Comparison of ENCODE assay signal across 20 cellular contexts in genomic region chr5:14032944-14033343, GRCh38.
DNase-seq lines count a peak whose midpoint lies in the region; ATAC-seq, FAIRE-seq and TF ChIP-seq lines count a peak whose summit lies in the region.
"Had no signal": no experiment of that assay in that cellular context is flagged by ENCODE, and none has a peak within 500 bp of the region (broad histone marks: within the 10 kb centered on the region; RNA-seq: fewer than 3 reads in every experiment).

No MANE protein-coding gene starts in this region.

- no peak overlapping the region for H2BK120ac ChIP-seq in mesendoderm (ENCODE audit: low read depth, low read length)

- H2BK15ac ChIP-seq in mesendoderm (replicated peaks; ENCODE audit: low read depth), result no peak overlapping the region

- no peak overlapping the region for H3K56ac ChIP-seq in mesendoderm (ENCODE audit: low read length)

- H2AK5ac ChIP-seq in mesendoderm (ENCODE audit: low read length), result no peak overlapping the region

- H3K27ac Mint-ChIP-seq in astrocyte (ENCODE audit: unreplicated experiment), result peak overlapping the region; percentile 54
- H3K27ac Mint-ChIP-seq: activated T-helper 2 cell treated with anti-CD3 and anti-CD28 coated beads, Interferon-gamma antibody, Interleukin-2, Interleukin-4, amounts not matched to agents 10 μg/mL and 5 μg/mL and 100 μg/mL, durations not matched to agents 14 hours and 24 hours and 36 hours; stimulated activated effector memory CD8-positive, alpha-beta T cell treated with anti-CD3 and anti-CD28 coated beads, Interleukin-12 subunit alpha, Interleukin-12 subunit beta, amount 100 ng/mL, for 72 hours had no signal

- H3K4ac ChIP-seq in mesendoderm (ENCODE audit: low read depth, low read length), result no peak overlapping the region

- H3K4me3 ChIP-seq in astrocyte (ENCODE audit: insufficient read depth, low read depth, low read length) (no peak overlapping the region), mesendoderm (ENCODE audit: low read length) (no peak overlapping the region)
- H3K4me3 ChIP-seq: ascending aorta, hepatocyte, mucosa of descending colon, tibial artery had no signal

- ATAC-seq in HG03139 (IDR thresholded peaks at IDR 0.05; ENCODE audit: unreplicated experiment) (no peak), GM21737 (IDR thresholded peaks at IDR 0.05; ENCODE audit: unreplicated experiment) (no peak), GM21576 (IDR thresholded peaks at IDR 0.05; ENCODE audit: unreplicated experiment) (no peak)
- ATAC-seq: esophagus mucosa; mucosa of descending colon; stimulated activated effector memory CD8-positive, alpha-beta T cell treated with anti-CD3 and anti-CD28 coated beads, Interleukin-12 subunit alpha, Interleukin-12 subunit beta, amount 100 ng/mL, for 72 hours had no signal

- H3K27me3 ChIP-seq in astrocyte (ENCODE audit: insufficient read depth, low read length) (no peaks in the 10 kb centered on the region), mesendoderm (ENCODE audit: insufficient read depth, low read length, poor library complexity) (no peaks in the 10 kb centered on the region)
- H3K27me3 ChIP-seq: ascending aorta, hepatocyte, tibial artery had no signal

- H3K36me3 ChIP-seq in astrocyte (ENCODE audit: insufficient read depth, low read length), result no peaks in the 10 kb centered on the region
- no peaks in the 10 kb centered on the region for H3K36me3 ChIP-seq in mesendoderm (ENCODE audit: control insufficient read depth, insufficient read depth, low read length)
- H3K36me3 ChIP-seq: ascending aorta, tibial artery had no signal

- no peaks in the 10 kb centered on the region for H3K9me3 Mint-ChIP-seq in astrocyte (ENCODE audit: unreplicated experiment)
- H3K9me3 Mint-ChIP-seq: activated T-helper 2 cell treated with anti-CD3 and anti-CD28 coated beads, Interferon-gamma antibody, Interleukin-2, Interleukin-4, amounts not matched to agents 10 μg/mL and 5 μg/mL and 100 μg/mL, durations not matched to agents 14 hours and 24 hours and 36 hours; stimulated activated effector memory CD8-positive, alpha-beta T cell treated with anti-CD3 and anti-CD28 coated beads, Interleukin-12 subunit alpha, Interleukin-12 subunit beta, amount 100 ng/mL, for 72 hours had no signal

- H3K18ac ChIP-seq in mesendoderm (ENCODE audit: low read length), result peak overlapping the region; percentile 35

- H3K4me1 ChIP-seq in astrocyte (ENCODE audit: insufficient read depth, low read length), result peaks cover 36% of the 10 kb centered on the region
- H3K4me1 ChIP-seq in mesendoderm (ENCODE audit: control insufficient read depth, low read depth, low read length), result peaks cover 5% of the 10 kb centered on the region

- peak overlapping the region; percentile 18 for H3K4me3 Mint-ChIP-seq in astrocyte (ENCODE audit: unreplicated experiment)
- H3K4me3 Mint-ChIP-seq: stimulated activated effector memory CD8-positive, alpha-beta T cell treated with anti-CD3 and anti-CD28 coated beads, Interleukin-12 subunit alpha, Interleukin-12 subunit beta, amount 100 ng/mL, for 72 hours had no signal

- no peak for FAIRE-seq in astrocyte (lab: Jason Lieb, UNC)

- H3K23ac ChIP-seq in mesendoderm (ENCODE audit: low read length), result no peak overlapping the region

- no peak overlapping the region for H4K5ac ChIP-seq in mesendoderm (ENCODE audit: low read length)

- peaks cover 47% of the 10 kb centered on the region for H3K4me1 Mint-ChIP-seq in astrocyte (ENCODE audit: low read depth, unreplicated experiment)
- H3K4me1 Mint-ChIP-seq: stimulated activated effector memory CD8-positive, alpha-beta T cell treated with anti-CD3 and anti-CD28 coated beads, Interleukin-12 subunit alpha, Interleukin-12 subunit beta, amount 100 ng/mL, for 72 hours had no signal

- peak; percentile 31 for DNase-seq in AG08395 (ENCODE audit: low spot score)
- DNase-seq in HT1080 (ENCODE audit: low read depth), result peak; percentile 92
- DNase-seq in astrocyte (ENCODE audit: low read depth), result peak; percentile 73
- no peak for DNase-seq in mesendoderm
- no peak for DNase-seq in NCI-H1105 treated with DMSO at 0.1 percent for 48 hours (lab: John Stamatoyannopoulos, UW)
- DNase-seq: activated CD4-positive, CD25-positive, alpha-beta regulatory T cell; dermis blood vessel endothelial cell; mucosa of descending colon; NCI-H2029 treated with DMSO at 0.1 percent for 48 hours; NCI-H524 treated with DMSO at 0.1 percent for 48 hours; T-helper 1 cell; tibial artery had no signal

- H2AFZ ChIP-seq in astrocyte (ENCODE audit: low read depth, low read length), result no peak overlapping the region
- H2AFZ ChIP-seq: hepatocyte had no signal

- no peaks in the 10 kb centered on the region for H3K36me3 Mint-ChIP-seq in astrocyte (ENCODE audit: low read depth, unreplicated experiment)
- H3K36me3 Mint-ChIP-seq: stimulated activated effector memory CD8-positive, alpha-beta T cell treated with anti-CD3 and anti-CD28 coated beads, Interleukin-12 subunit alpha, Interleukin-12 subunit beta, amount 100 ng/mL, for 72 hours had no signal

- no peak overlapping the region for H2BK5ac ChIP-seq in mesendoderm (ENCODE audit: low read length)

- no peak for TF ChIP-seq CTCF in astrocyte (IDR thresholded peaks at IDR 0.05; ENCODE audit: insufficient read depth, low read depth, low read length)

- H3K9ac ChIP-seq in astrocyte (ENCODE audit: low read length) (no peak overlapping the region), mesendoderm (ENCODE audit: low read length) (no peak overlapping the region)

- WGBS in mesendoderm (ENCODE audit: extremely low coverage, insufficient coverage, low lambda C conversion rate), result no CpG with 5 or more reads among the region's 4 CpGs

- H3K4me2 ChIP-seq in astrocyte (ENCODE audit: low read length) (peak overlapping the region; percentile 18), mesendoderm (ENCODE audit: low read length) (no peak overlapping the region)
- H3K4me2 ChIP-seq: hepatocyte had no signal

- H3K9me3 ChIP-seq in astrocyte (ENCODE audit: insufficient read depth, low read depth, low read length), result no peaks in the 10 kb centered on the region
- H3K9me3 ChIP-seq: ascending aorta, mucosa of descending colon, tibial artery had no signal

- peak overlapping the region; percentile 31 for H3K27ac ChIP-seq in astrocyte (ENCODE audit: low read depth, low read length)
- no peak overlapping the region for H3K27ac ChIP-seq in mesendoderm (ENCODE audit: low read depth, low read length)
- H3K27ac ChIP-seq: ascending aorta, hepatocyte, tibial artery had no signal

- H4K20me1 ChIP-seq in astrocyte (ENCODE audit: insufficient read depth, low read length), result no peaks in the 10 kb centered on the region

- no peaks in the 10 kb centered on the region for H3K79me1 ChIP-seq in mesendoderm (ENCODE audit: low read length)

- H3K79me2 ChIP-seq in astrocyte (ENCODE audit: insufficient read depth, low read length) (no peaks in the 10 kb centered on the region), mesendoderm (ENCODE audit: control insufficient read depth, insufficient read depth, low read length) (no peaks in the 10 kb centered on the region)
- H3K79me2 ChIP-seq: hepatocyte had no signal

- no peaks in the 10 kb centered on the region for H3K27me3 Mint-ChIP-seq in astrocyte (ENCODE audit: low read depth, unreplicated experiment)

- H4K8ac ChIP-seq in mesendoderm (ENCODE audit: low read depth, low read length), result no peak overlapping the region

Comparison
In these comparisons a context has a peak if more than half of its experiments do, and no peak if none do; other contexts are left out.
1. DNase-seq: peak in AG08395 (single experiment), HT1080 (single experiment) and astrocyte (single experiment); none in mesendoderm (single experiment) and NCI-H1105 treated with DMSO at 0.1 percent for 48 hours (single experiment).